ENCODE assay signal across 26 cellular contexts in genomic region chr2:23078799-23079434, GRCh38.
A peak's percentile ranks its signal among the peaks of the same experiment; 100 is the strongest.
DNase-seq lines count a peak whose midpoint lies in the region; ATAC-seq, FAIRE-seq and TF ChIP-seq lines count a peak whose summit lies in the region.
"Had no signal": no experiment of that assay in that cellular context is flagged by ENCODE, and none has a peak within 500 bp of the region (broad histone marks: within the 10 kb centered on the region; RNA-seq: fewer than 3 reads in every experiment).

No MANE protein-coding gene starts in this region.

- H3K4me1 ChIP-seq in GM23338 (ENCODE audit: insufficient read depth) = no peaks in the 10 kb centered on the region
- peaks cover 0 to 3% (median 0%) of the 10 kb centered on the region in 4 experiments; a peak in 1 of 7 replicates for H3K4me1 ChIP-seq in H1 (replicated peaks in 1 of 4; ENCODE audit: control insufficient read depth in 3 of 4, insufficient read depth in 4 of 4, low read length in 3 of 4)
- no peaks in the 10 kb centered on the region for H3K4me1 ChIP-seq in mucosa of descending colon (ENCODE audit: low read depth)
- H3K4me1 ChIP-seq: BE2C, BLaER1 had no signal

- no peak for TF ChIP-seq POLR2A in H1 (IDR thresholded peaks at IDR 0.05; ENCODE audit: control extremely low read depth in 1 of 2, low read depth in 2 of 2, low read length in 2 of 2)

- no peak overlapping the region for H2BK20ac ChIP-seq in H1 (ENCODE audit: low read length)

- TF ChIP-seq CTCF in GM23338 (conservative IDR thresholded peaks at IDR 0.05; ENCODE audit: low read depth in 2 of 2) (no peak), H1 (IDR thresholded peaks at IDR 0.05; ENCODE audit: control extremely low read depth in 1 of 3, insufficient read depth in 1 of 3, low read depth in 1 of 3, low read length in 3 of 3) (no peak), mucosa of descending colon (IDR thresholded peaks at IDR 0.05) (no peak)

- no peak overlapping the region for H4K5ac ChIP-seq in H1 (ENCODE audit: insufficient read length, low read depth, low read length)

- no peaks in the 10 kb centered on the region for H3K27me3 Mint-ChIP-seq in GM23338 (ENCODE audit: insufficient read depth, low read depth, poor library complexity)
- H3K27me3 Mint-ChIP-seq: CD4-positive, alpha-beta memory T cell; CD8-positive, alpha-beta memory T cell had no signal

- H3K18ac ChIP-seq in H1 (ENCODE audit: extremely low read depth, low read length) = no peak overlapping the region

- H3K56ac ChIP-seq in H1 (replicated peaks; ENCODE audit: insufficient read length, low read depth, low read length) = no peak overlapping the region

- H3K9me3 ChIP-seq in H1 (ENCODE audit: insufficient read depth in 2 of 2, low read depth in 1 of 2, low read length in 1 of 2) (no peaks in the 10 kb centered on the region), mucosa of descending colon (no peaks in the 10 kb centered on the region)
- H3K9me3 ChIP-seq: BE2C, BLaER1 had no signal

- DNase-seq in GM23338 (ENCODE audit: low spot score) (no peak), H1 (ENCODE audit: low read depth in 1 of 2, low spot score in 2 of 2) (no peak), sciatic nerve (ENCODE audit: low spot score) (no peak), mucosa of descending colon (no peak)
- DNase-seq: 8988T; ACHN; BE2C; C1 segment of cervical spinal cord; CD4-positive, alpha-beta memory T cell; CD4-positive, CD25-positive, alpha-beta regulatory T cell; CD8-positive, alpha-beta memory T cell; COR-L47; DMS 273 treated with DMSO at 0.1 percent for 48 hours; DMS153; DMS53; DMS79; DND-41; EL; GDM1 had no signal

- CTCF ChIA-PET in H1 (lab: Charles Lee; ENCODE audit: partially characterized antibody) = interaction anchor here (0.6 kb wide), 1 partner anchor 140 kb away, joined by 4 read pairs; no protein-coding TSS in a partner anchor

- no peak overlapping the region for H2BK120ac ChIP-seq in H1 (replicated peaks; ENCODE audit: low read depth, low read length)

- H2AFZ ChIP-seq in GM23338 (no peak overlapping the region), H1 (ENCODE audit: low read length) (peak overlapping the region; percentile 12; the same call in 1 of the 2 replicates)

- H4K20me1 ChIP-seq in GM23338 (replicated peaks; ENCODE audit: insufficient read depth) = no peaks in the 10 kb centered on the region
- no peaks in the 10 kb centered on the region for H4K20me1 ChIP-seq in H1 (replicated peaks in 1 of 2; ENCODE audit: control insufficient read depth in 1 of 2, insufficient read depth in 2 of 2, low read length in 2 of 2)
- H4K20me1 ChIP-seq: BLaER1 had no signal

- H3K79me1 ChIP-seq in H1 (ENCODE audit: low read depth, low read length) = no peaks in the 10 kb centered on the region

- H3F3A ChIP-seq in GM23338 (replicated peaks; ENCODE audit: low read depth) = no peaks in the 10 kb centered on the region

- H3K14ac ChIP-seq in H1 (ENCODE audit: insufficient read length) = no peak overlapping the region

- no peak for TF ChIP-seq EP300 in H1 (IDR thresholded peaks at IDR 0.05; ENCODE audit: borderline replicate concordance in 1 of 2, low read depth in 2 of 2, low read length in 2 of 2)

- no peak overlapping the region for H2BK12ac ChIP-seq in H1 (ENCODE audit: low read depth, low read length)

- no peak overlapping the region for H2AK5ac ChIP-seq in H1 (ENCODE audit: low read depth, low read length)

- H2BK5ac ChIP-seq in H1 (ENCODE audit: low read depth, low read length) = no peak overlapping the region

- H3K4me3 Mint-ChIP-seq in GM23338 = no peak overlapping the region
- H3K4me3 Mint-ChIP-seq: CD14-positive monocyte; CD4-positive, alpha-beta memory T cell; CD4-positive, CD25-positive, alpha-beta regulatory T cell; CD8-positive, alpha-beta memory T cell had no signal

- peaks cover 3% of the 10 kb centered on the region; the same call in 1 of the 3 replicates for H3K4me1 Mint-ChIP-seq in GM23338
- H3K4me1 Mint-ChIP-seq: CD14-positive monocyte; CD4-positive, alpha-beta memory T cell; CD4-positive, CD25-positive, alpha-beta regulatory T cell; CD8-positive, alpha-beta memory T cell had no signal

- no peaks in the 10 kb centered on the region for H3K9me3 Mint-ChIP-seq in GM23338

- H3K4me2 ChIP-seq in GM23338 (no peak overlapping the region), H1 (ENCODE audit: insufficient read depth in 1 of 2, low read depth in 2 of 2, low read length in 2 of 2) (no peak overlapping the region)
- H3K4me2 ChIP-seq: BLaER1 had no signal

- no peaks in the 10 kb centered on the region for H3K79me2 ChIP-seq in GM23338 (replicated peaks; ENCODE audit: insufficient read depth)
- H3K79me2 ChIP-seq in H1 (ENCODE audit: control insufficient read depth in 1 of 2, insufficient read depth in 2 of 2, low read length in 2 of 2) = no peaks in the 10 kb centered on the region

- no peak for TF ChIP-seq RAD21 in H1 (IDR thresholded peaks at IDR 0.05 in 1 of 2, conservative IDR thresholded peaks at IDR 0.05 in 1 of 2; ENCODE audit: low read depth in 2 of 2, low read length in 2 of 2)

- 0 out of 2 replicates have a peak overlapping the region, but pooled peaks have one; percentile 21 for H3K27ac Mint-ChIP-seq in GM23338
- H3K27ac Mint-ChIP-seq: CD14-positive monocyte; CD4-positive, alpha-beta memory T cell; CD4-positive, CD25-positive, alpha-beta regulatory T cell; CD8-positive, alpha-beta memory T cell had no signal

- H3K27me3 ChIP-seq in GM23338 (ENCODE audit: insufficient read depth) = no peaks in the 10 kb centered on the region
- no peaks in the 10 kb centered on the region for H3K27me3 ChIP-seq in H1 (replicated peaks in 1 of 4; ENCODE audit: control insufficient read depth in 3 of 4, extremely low read depth in 1 of 4, insufficient read depth in 3 of 4, low read length in 3 of 4)
- H3K27me3 ChIP-seq: BE2C, BLaER1 had no signal

- no peak overlapping the region for H3K4ac ChIP-seq in H1 (replicated peaks; ENCODE audit: insufficient read length, low read depth, low read length)

- H3K36me3 ChIP-seq in GM23338 (ENCODE audit: insufficient read depth) = no peaks in the 10 kb centered on the region
- H3K36me3 ChIP-seq in H1 (ENCODE audit: control insufficient read depth in 2 of 4, insufficient read depth in 4 of 4, low read length in 3 of 4) = no peaks in the 10 kb centered on the region
- H3K36me3 ChIP-seq in mucosa of descending colon (ENCODE audit: low read depth) = no peaks in the 10 kb centered on the region
- H3K36me3 ChIP-seq: BE2C, BLaER1 had no signal

- no peak overlapping the region for H3K27ac ChIP-seq in GM23338 (ENCODE audit: low read depth)
- no peak overlapping the region for H3K27ac ChIP-seq in H1 (ENCODE audit: low read depth, low read length)
- H3K27ac ChIP-seq: BLaER1 had no signal

- ATAC-seq in GM23338 (no peak), sciatic nerve (peak; percentile 39), mucosa of descending colon (no peak), HG03354 (IDR thresholded peaks at IDR 0.05; ENCODE audit: poor library complexity, severe bottlenecking, unreplicated experiment) (no peak)
- ATAC-seq: GM12878 had no signal

- 85% methylated on average over 4 of the region's 4 CpGs; no CpG with 5 or more reads in 1 of the 2 experiments for WGBS in H1 (ENCODE audit: extremely low coverage in 1 of 2, insufficient coverage in 1 of 2, insufficient read length in 1 of 2, insufficient replicate concordance in 2 of 2, low coverage in 1 of 2, low lambda C conversion rate in 2 of 2, missing lambda C conversion rate in 1 of 2), 2 experiments

- no peak overlapping the region for H3K9ac ChIP-seq in H1 (replicated peaks in 1 of 4; ENCODE audit: extremely low read depth in 1 of 4, low read depth in 3 of 4, low read length in 3 of 4)
- H3K9ac ChIP-seq: BLaER1 had no signal

- no peaks in the 10 kb centered on the region for H3K9me2 ChIP-seq in GM23338 (ENCODE audit: insufficient read depth)

- no peak overlapping the region for H4K8ac ChIP-seq in H1 (ENCODE audit: extremely low read depth, insufficient read depth, low read length)

- no peak overlapping the region for H2BK15ac ChIP-seq in H1 (ENCODE audit: low read length)

- no peaks in the 10 kb centered on the region for H3K23me2 ChIP-seq in H1 (ENCODE audit: low read depth, low read length)

- H3K4me3 ChIP-seq in GM23338 (no peak overlapping the region), H1 (ENCODE audit: extremely low read depth in 1 of 4, insufficient read depth in 2 of 4, low read depth in 3 of 4, low read length in 4 of 4) (no peak overlapping the region), mucosa of descending colon (no peak overlapping the region)
- H3K4me3 ChIP-seq: BLaER1, GM12878 had no signal

- FAIRE-seq in H1 (lab: Jason Lieb, UNC) = no peak
- FAIRE-seq: A204.1, GM12878, GM12892, GM18507 had no signal

- H4K91ac ChIP-seq in H1 (replicated peaks; ENCODE audit: insufficient read length, low read length) = no peak overlapping the region

- intact Hi-C loops in sciatic nerve (cut with DNase I) (no loop called here), mucosa of descending colon (cut with DNase I, micrococcal nuclease) (no loop called here)

- H3K36me3 Mint-ChIP-seq in GM23338 (ENCODE audit: low read depth) = no peaks in the 10 kb centered on the region
- H3K36me3 Mint-ChIP-seq: CD14-positive monocyte; CD4-positive, alpha-beta memory T cell; CD4-positive, CD25-positive, alpha-beta regulatory T cell; CD8-positive, alpha-beta memory T cell had no signal

- H3K23ac ChIP-seq in H1 (ENCODE audit: insufficient read length) = no peak overlapping the region

- POLR2A ChIA-PET in H1 (lab: Charles Lee; ENCODE audit: partially characterized antibody) = no interaction called here

TF ChIP-seq in GM23338, 12 proteins besides CTCF, POLR2A, EP300 and RAD21 (continues in another document):
- TF ChIP-seq STAT1 (IDR thresholded peaks at IDR 0.05; ENCODE audit: unreplicated experiment) (no peak), ZNF114 (CRISPR knock-in tag; IDR thresholded peaks at IDR 0.05) (no peak)

TF ChIP-seq in H1, 55 proteins besides CTCF, POLR2A, EP300 and RAD21:
- no peak for TF ChIP-seq ATF2 (IDR thresholded peaks at IDR 0.05; ENCODE audit: low read length)
